Comparison of ENCODE assay signal across 35 cellular contexts in genomic region chr1:38766125-38766524, GRCh38.
"Had no signal": no experiment of that assay in that cellular context is flagged by ENCODE, and none has a peak within 500 bp of the region (broad histone marks: within the 10 kb centered on the region; RNA-seq: fewer than 3 reads in every experiment).

No MANE protein-coding gene starts in this region.

- H3K4me3 ChIP-seq: MG63 had no signal

- H3K9me3 ChIP-seq: MG63 had no signal

- DNase-seq: Karpas-422, Kasumi-1, MG63, MM.1S, MV-4-11, NCI-H1048, NCI-H1092, NCI-H1092 treated with DMSO at 0.1 percent for 48 hours, NCI-H1105, NCI-H1105 treated with DMSO at 0.1 percent for 48 hours, NCI-H1417, NCI-H1417 treated with DMSO at 0.1 percent for 48 hours, NCI-H1436, NCI-H1436 treated with DMSO at 0.1 percent for 48 hours, NCI-H146, NCI-H1694, NCI-H1694 treated with DMSO at 0.1 percent for 48 hours, NCI-H187, NCI-H187 treated with DMSO at 0.1 percent for 48 hours, NCI-H1930, NCI-H2029, NCI-H2029 treated with DMSO at 0.1 percent for 48 hours, NCI-H2081, NCI-H2081 treated with DMSO at 0.1 percent for 48 hours, NCI-H2107, NCI-H2171, NCI-H2171 treated with DMSO at 0.1 percent for 48 hours, NCI-H2227 treated with DMSO at 0.1 percent for 48 hours, NCI-H226, NCI-H345, NCI-H446, NCI-H446 treated with DMSO at 0.1 percent for 48 hours, NCI-H510A, NCI-H510A treated with DMSO at 0.1 percent for 48 hours, NCI-H524 had no signal

- H3K27me3 ChIP-seq: MG63 had no signal

- H3K36me3 ChIP-seq: MG63 had no signal
